ENCODE assay signal across 9 cellular contexts in the genomic region with DNA sequence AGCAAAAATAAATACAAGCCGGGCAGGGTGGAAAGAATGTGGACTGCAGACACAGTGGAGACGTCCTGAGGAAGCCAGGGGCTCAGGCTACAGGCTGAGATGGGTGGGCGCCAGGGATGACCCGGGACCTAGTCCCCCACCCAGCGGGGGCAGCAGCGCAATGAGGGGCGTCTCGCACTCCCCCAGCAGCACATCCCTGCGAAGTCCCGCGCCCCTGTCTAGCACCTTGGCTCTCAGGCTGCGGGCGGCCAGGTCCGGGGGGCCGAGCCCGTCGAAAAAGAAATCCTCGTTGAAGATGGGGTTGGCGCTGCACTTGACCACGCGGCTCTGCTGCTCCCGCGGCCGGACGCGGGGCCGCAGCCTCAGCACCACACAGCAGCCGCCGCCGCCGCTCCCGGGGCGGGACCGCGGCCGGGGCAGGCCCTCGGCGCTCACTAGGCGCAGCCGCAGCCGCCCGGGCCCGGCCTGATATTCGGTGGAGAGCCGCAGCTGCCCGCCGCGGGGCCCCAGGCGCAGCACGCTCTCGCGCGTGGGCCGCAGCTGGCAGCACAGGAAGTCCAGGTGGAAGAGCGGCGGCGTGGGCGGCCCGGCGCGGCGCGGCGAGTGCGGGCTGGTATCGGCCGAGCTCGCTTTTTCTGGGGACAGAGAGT. TPM values are rescaled to one million over a fixed set of nuclear protein-coding genes. Genes with fewer than 3 reads are reported as not detected.
DNase-seq lines count a peak whose midpoint lies in the region; FAIRE-seq and TF ChIP-seq lines count a peak whose summit lies in the region.
"Had no signal": no experiment of that assay in that cellular context is flagged by ENCODE, and none has a peak within 500 bp of the region (broad histone marks: within the 10 kb centered on the region; RNA-seq: fewer than 3 reads in every experiment).

No MANE protein-coding gene starts in this region.

- POLR2A ChIA-PET in activated CD4-positive, alpha-beta memory T cell treated with anti-CD3 and anti-CD28 coated beads for 36 hours (lab: Charles Lee): interaction anchor here (0.6 to 2.8 kb wide), 7 partner anchors 8 to 399 kb away, joined by 3 to 7 read pairs (median 3); partner anchors contain the start of gene MRPL9

- TF ChIP-seq POLR2A in prostate gland (IDR thresholded peaks at IDR 0.05): no peak

- H3K36me3 Mint-ChIP-seq in activated CD4-positive, alpha-beta memory T cell treated with anti-CD3 and anti-CD28 coated beads for 36 hours: peaks cover 13% of the 10 kb centered on the region

- no peaks in the 10 kb centered on the region for H3K9me3 ChIP-seq in prostate gland

- peaks cover 25% of the 10 kb centered on the region for H3K4me1 ChIP-seq in prostate gland (replicated peaks)

- H3K36me3 ChIP-seq in prostate gland: no peaks in the 10 kb centered on the region

- no peaks in the 10 kb centered on the region for H3K27me3 Mint-ChIP-seq in activated CD4-positive, alpha-beta memory T cell treated with anti-CD3 and anti-CD28 coated beads for 36 hours

- no peaks in the 10 kb centered on the region for H3K27me3 ChIP-seq in prostate gland (replicated peaks; ENCODE audit: insufficient read depth)

- peaks cover 58% of the 10 kb centered on the region for H3K4me1 Mint-ChIP-seq in activated CD4-positive, alpha-beta memory T cell treated with anti-CD3 and anti-CD28 coated beads for 36 hours (ENCODE audit: low read depth)

- peak; percentile 79 for DNase-seq in GM10266 (ENCODE audit: extremely low spot score)
- peak; percentile 69 for DNase-seq in activated CD4-positive, alpha-beta memory T cell treated with anti-CD3 and anti-CD28 coated beads for 36 hours
- DNase-seq in frontal cortex (ENCODE audit: low spot score in 2 of 2): peak; percentile 56 to 64
- DNase-seq in prostate gland (ENCODE audit: low spot score): no peak
- no peak for DNase-seq in NCI-H1436 (lab: John Stamatoyannopoulos, UW)
- DNase-seq in UCSD-AML1 (lab: John Stamatoyannopoulos, UW; ENCODE audit: unreplicated experiment): no peak
- DNase-seq in A172 (ENCODE audit: low spot score): no peak
- DNase-seq in NCI-H226: no peak

- no peak for FAIRE-seq in frontal cortex (lab: Jason Lieb, UNC)
- FAIRE-seq: endometrium had no signal

- intact Hi-C loops in activated CD4-positive, alpha-beta memory T cell treated with anti-CD3 and anti-CD28 coated beads for 36 hours (cut with micrococcal nuclease): loop anchor here (1.0 to 5.0 kb wide), 7 partner anchors 44 to 557 kb away; partner anchors contain the start of genes POGZ and TDRKH
- intact Hi-C loops in prostate gland (cut with DNase I): no loop called here

- H3K4me3 Mint-ChIP-seq in activated CD4-positive, alpha-beta memory T cell treated with anti-CD3 and anti-CD28 coated beads for 36 hours: peak overlapping the region; percentile 89

- H3K9me3 Mint-ChIP-seq in activated CD4-positive, alpha-beta memory T cell treated with anti-CD3 and anti-CD28 coated beads for 36 hours: no peaks in the 10 kb centered on the region

- CTCF ChIA-PET in activated CD4-positive, alpha-beta memory T cell treated with anti-CD3 and anti-CD28 coated beads for 36 hours (lab: Charles Lee): interaction anchor here (0.6 to 4.8 kb wide), 4 partner anchors 10 to 244 kb away, joined by 3 to 36 read pairs (median 28); no protein-coding TSS in a partner anchor

- peak overlapping the region; percentile 92 for H3K27ac Mint-ChIP-seq in activated CD4-positive, alpha-beta memory T cell treated with anti-CD3 and anti-CD28 coated beads for 36 hours

- WGBS in prostate gland: 32% methylated on average over 43 of the region's 68 CpGs

- TF ChIP-seq CTCF in GM10266 (IDR thresholded peaks at IDR 0.05; ENCODE audit: control insufficient read depth, insufficient read depth, low read depth, missing control alignments) (no peak), prostate gland (IDR thresholded peaks at IDR 0.05) (no peak)

- peak overlapping the region; percentile 64 to 68 for H3K27ac ChIP-seq in prostate gland

- peak overlapping the region; percentile 8 to 17 for H3K4me3 ChIP-seq in prostate gland

RNA-seq across cellular contexts. Expression of gene C2CD4D, which starts 1.7 kb away (rescaled TPM):
- 1 to 10 TPM; 3.3 to 3.9 TPM for total RNA-seq in activated CD4-positive, alpha-beta memory T cell treated with anti-CD3 and anti-CD28 coated beads for 36 hours
- total RNA-seq in frontal cortex: under 0.01 TPM
- 1 to 10 TPM; 2.0 to 2.8 TPM for total RNA-seq in prostate gland
- total RNA-seq in A172 (2014; rRNA removed; shearing (Covaris generic)): not detected in 2 replicates

RNA-seq across cellular contexts. Expression of gene RORC, which starts 6.4 kb away (rescaled TPM):
- total RNA-seq in activated CD4-positive, alpha-beta memory T cell treated with anti-CD3 and anti-CD28 coated beads for 36 hours: 10 to 100 TPM in 1 of 2 experiments, 1 to 10 TPM in 1; 9.9 to 10.9 TPM
- total RNA-seq in frontal cortex (under 0.01 TPM), prostate gland (10 to 100 TPM; 51.8 to 73.2 TPM)
- total RNA-seq in A172 (2014; rRNA removed; shearing (Covaris generic)): 0.12 and 0.14 TPM in 2 replicates

RNA-seq across cellular contexts. Expression of gene THEM5, which starts 15.5 kb away (rescaled TPM):
- not detected for total RNA-seq in activated CD4-positive, alpha-beta memory T cell treated with anti-CD3 and anti-CD28 coated beads for 36 hours
- not detected for total RNA-seq in frontal cortex
- not detected for total RNA-seq in prostate gland
- total RNA-seq in A172 (2014; rRNA removed; shearing (Covaris generic)): not detected in 2 replicates

RNA-seq across cellular contexts. Expression of gene LINGO4, which starts 32.7 kb away (rescaled TPM):
- under 1 TPM; 0.33 to 0.39 TPM for total RNA-seq in activated CD4-positive, alpha-beta memory T cell treated with anti-CD3 and anti-CD28 coated beads for 36 hours
- total RNA-seq in frontal cortex (not detected), prostate gland (1 to 10 TPM in 1 of 2 donors, under 1 TPM in 1; 0.59 to 2.3 TPM)
- total RNA-seq in A172 (2014; rRNA removed; shearing (Covaris generic)): not detected in 2 replicates

RNA-seq across cellular contexts. Expression of gene TDRKH, which starts 47.7 kb away (rescaled TPM):
- 10 to 100 TPM; 30.6 to 32.4 TPM for total RNA-seq in activated CD4-positive, alpha-beta memory T cell treated with anti-CD3 and anti-CD28 coated beads for 36 hours
- total RNA-seq in frontal cortex (17.1 TPM), prostate gland (10 to 100 TPM; 21.1 to 25.0 TPM)
- total RNA-seq in A172 (2014; rRNA removed; shearing (Covaris generic)): 24.2 and 25.1 TPM in 2 replicates

Comparison
In these comparisons a context has a peak if more than half of its experiments do, and no peak if none do; other contexts are left out.
1. DNase-seq: peak in GM10266 (single experiment), activated CD4-positive, alpha-beta memory T cell treated with anti-CD3 and anti-CD28 coated beads for 36 hours (single experiment) and frontal cortex (2 of 2); none in prostate gland (single experiment), NCI-H1436 (single experiment), UCSD-AML1 (single experiment), A172 (single experiment) and NCI-H226 (single experiment).